ENCODE assay signal across 8 cellular contexts in the genomic region with DNA sequence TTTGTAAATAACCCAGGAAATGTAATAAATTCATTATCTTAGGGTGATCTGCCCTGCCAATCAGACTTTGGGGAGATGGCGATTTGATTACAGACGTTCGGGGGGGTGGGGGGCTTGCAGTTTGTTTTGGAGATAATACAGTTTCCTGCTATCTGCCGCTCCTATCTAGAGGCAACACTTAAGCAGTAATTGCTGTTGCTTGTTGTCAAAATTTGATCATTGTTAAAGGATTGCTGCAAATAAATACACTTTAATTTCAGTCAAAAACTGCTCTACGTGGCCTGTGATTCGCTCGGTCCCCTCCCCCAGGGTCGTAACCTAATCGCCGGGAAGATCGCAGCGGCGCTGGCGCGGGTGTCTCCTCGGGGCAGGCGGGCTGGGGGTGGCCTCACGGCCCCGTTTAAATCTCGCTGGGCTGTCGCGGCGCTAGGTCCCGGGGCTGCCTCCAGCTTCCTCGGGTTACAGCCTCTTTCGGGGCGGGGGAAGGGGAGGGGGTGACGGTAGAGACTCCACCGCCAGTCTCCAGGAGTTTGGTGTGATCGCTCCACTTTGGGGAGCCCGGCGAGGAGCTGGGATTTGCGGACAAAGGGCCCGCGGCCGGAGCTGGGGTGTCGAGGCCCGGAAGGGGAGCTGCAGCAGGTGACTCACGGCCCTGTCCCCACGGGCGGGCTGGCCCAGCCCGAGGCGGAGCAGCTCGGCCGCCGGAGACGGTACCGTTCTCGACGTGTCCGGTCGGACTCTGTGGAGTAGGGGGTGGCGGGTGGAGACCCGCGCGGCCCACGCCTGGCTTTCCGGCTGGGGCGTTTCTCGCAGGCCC. TPM values are rescaled to one million over a fixed set of nuclear protein-coding genes. Genes with fewer than 3 reads are reported as not detected.
DNase-seq lines count a peak whose midpoint lies in the region; ATAC-seq lines count a peak whose summit lies in the region.

No MANE protein-coding gene starts in this region.

- H3K4me3 ChIP-seq in HUES64 (ENCODE audit: low read length) (peak overlapping the region; percentile 42), ectodermal cell (ENCODE audit: insufficient read depth, low read depth, low read length) (peak overlapping the region; percentile 11)

- H3K36me3 ChIP-seq in HUES64 (ENCODE audit: insufficient read depth, low read length) (no peaks in the 10 kb centered on the region), ectodermal cell (ENCODE audit: control insufficient read depth, insufficient read depth, low read length) (no peaks in the 10 kb centered on the region)

- WGBS in HUES64, result under 1% methylated on average over 60 of the region's 60 CpGs
- 1% methylated on average over 60 of the region's 60 CpGs for WGBS in ectodermal cell, 2 experiments

- no peaks in the 10 kb centered on the region for H3K9me3 ChIP-seq in HUES64 (ENCODE audit: insufficient read depth, low read depth, low read length)
- H3K9me3 ChIP-seq in ectodermal cell (ENCODE audit: control insufficient read depth, low read length), result no peaks in the 10 kb centered on the region

- DNase-seq in AG20443 (ENCODE audit: low spot score), result peak; percentile 56
- DNase-seq in myocyte (ENCODE audit: low read depth), result peak; percentile 22
- DNase-seq in NCI-H2081 treated with DMSO at 0.1 percent for 48 hours (lab: John Stamatoyannopoulos, UW), result no peak
- no peak for DNase-seq in putamen (ENCODE audit: low spot score)

- no peak for ATAC-seq in HG02973 (IDR thresholded peaks at IDR 0.05; ENCODE audit: unreplicated experiment)
- ATAC-seq in GM19463 (IDR thresholded peaks at IDR 0.05; ENCODE audit: unreplicated experiment), result no peak

- no peak overlapping the region for H3K27ac ChIP-seq in HUES64 (ENCODE audit: low read depth, low read length)
- H3K27ac ChIP-seq in ectodermal cell (ENCODE audit: insufficient read depth, low read depth, low read length, poor library complexity, severe bottlenecking), result no peak overlapping the region

- H3K27me3 ChIP-seq in HUES64 (ENCODE audit: insufficient read depth, low read length) (peaks cover 99% of the 10 kb centered on the region), ectodermal cell (ENCODE audit: control insufficient read depth, insufficient read depth, low read length, poor library complexity, severe bottlenecking) (peaks cover 99% of the 10 kb centered on the region)

- H3K4me1 ChIP-seq in HUES64 (ENCODE audit: insufficient read depth, low read length), result no peaks in the 10 kb centered on the region
- peaks cover 4% of the 10 kb centered on the region for H3K4me1 ChIP-seq in ectodermal cell (ENCODE audit: control insufficient read depth, insufficient read depth, low read length)

- peak overlapping the region; percentile 31; the same call in 1 of the 2 replicates for H3K9ac ChIP-seq in HUES64 (ENCODE audit: low read depth, low read length)

RNA-seq across cellular contexts. Expression of a gene that starts 4.1 kb away (rescaled TPM):
- 2.2 TPM for polyA plus RNA-seq in HUES64 (2013, experiment 1 of 2)
- 3.5 TPM for polyA plus RNA-seq in HUES64 (2013, experiment 2 of 2)
- polyA plus RNA-seq in ectodermal cell (2013, experiment 1 of 4), result 0.52 TPM
- 0.48 TPM for polyA plus RNA-seq in ectodermal cell (2013, experiment 2 of 4)
- 1.2 TPM for polyA plus RNA-seq in ectodermal cell (2013, experiment 3 of 4)
- 0.89 TPM for polyA plus RNA-seq in ectodermal cell (2013, experiment 4 of 4)
- total RNA-seq in myocyte, result 3.6 and 5.0 TPM in 2 replicates
- 1.9 TPM for polyA plus RNA-seq in myocyte (2012)

Comparison
In these comparisons a context has a peak if more than half of its experiments do, and no peak if none do; other contexts are left out.
1. DNase-seq: peak in AG20443 (single experiment) and myocyte (single experiment); none in NCI-H2081 treated with DMSO at 0.1 percent for 48 hours (single experiment) and putamen (single experiment).